8 cellular contexts compared by ENCODE assay signal in the genomic region with DNA sequence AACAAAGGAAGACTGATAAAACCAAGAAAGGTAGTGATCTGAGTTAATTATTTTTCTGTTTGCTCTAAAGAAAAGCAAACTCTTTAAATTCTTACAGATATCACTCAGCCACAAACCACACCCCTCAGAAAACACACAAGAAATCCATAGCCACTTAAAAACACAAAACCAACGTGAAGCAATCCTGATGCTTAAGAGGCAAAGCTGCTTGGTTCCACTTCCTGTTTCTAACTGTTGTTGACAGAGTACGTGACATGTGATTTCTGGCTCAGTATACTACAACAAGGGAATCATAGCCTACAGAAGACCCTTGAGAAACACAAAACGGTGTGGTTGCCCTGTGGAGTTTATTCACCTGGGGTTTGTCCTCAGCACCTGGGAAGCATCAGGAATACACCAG.
DNase-seq lines count a peak whose midpoint lies in the region; ATAC-seq, FAIRE-seq and TF ChIP-seq lines count a peak whose summit lies in the region.

No MANE protein-coding gene starts in this region.

- ATAC-seq in omental fat pad (ENCODE audit: low FRiP score): no peak

- no peaks in the 10 kb centered on the region for H3F3A ChIP-seq in GM23248 (ENCODE audit: insufficient read depth)

- H3K9me2 ChIP-seq in GM23248 (ENCODE audit: insufficient read depth): no peaks in the 10 kb centered on the region

- DNase-seq in GM12892 (ENCODE audit: insufficient read length) (no peak), GM23248 (peak; percentile 15), NB4 (ENCODE audit: low read depth) (peak; percentile 92), brain microvascular endothelial cell (peak; percentile 6), omental fat pad (ENCODE audit: low spot score) (no peak), GM10266 (ENCODE audit: extremely low spot score) (no peak), retina (no peak)
- no peak for DNase-seq in activated T-cell treated with anti-CD3 and anti-CD28 coated beads, Interleukin-2, amount 50 U/mL, for 24 hours

- H3K9me3 ChIP-seq in GM23248 (ENCODE audit: low read depth): no peaks in the 10 kb centered on the region

- H3K4me1 Mint-ChIP-seq in activated T-cell treated with anti-CD3 and anti-CD28 coated beads, Interleukin-2, amount 50 U/mL, for 24 hours (ENCODE audit: low read depth): no peaks in the 10 kb centered on the region

- H3K36me3 ChIP-seq in GM23248 (ENCODE audit: low read depth) (no peaks in the 10 kb centered on the region), brain microvascular endothelial cell (replicated peaks) (no peaks in the 10 kb centered on the region)

- H3K27ac ChIP-seq in GM23248: no peak overlapping the region
- H3K27ac ChIP-seq in brain microvascular endothelial cell: no peak overlapping the region

- no peak overlapping the region for H3K4me2 ChIP-seq in GM23248 (ENCODE audit: unreplicated experiment)

- no peak overlapping the region for H3K4me3 Mint-ChIP-seq in activated T-cell treated with anti-CD3 and anti-CD28 coated beads, Interleukin-2, amount 50 U/mL, for 24 hours

- peaks cover 3% of the 10 kb centered on the region for H3K27me3 Mint-ChIP-seq in activated T-cell treated with anti-CD3 and anti-CD28 coated beads, Interleukin-2, amount 50 U/mL, for 24 hours

- H3K4me1 ChIP-seq in GM23248 (ENCODE audit: insufficient read depth): no peaks in the 10 kb centered on the region

- H3K4me3 ChIP-seq in GM23248 (no peak overlapping the region), NB4 (ENCODE audit: low read depth, low read length) (no peak overlapping the region), brain microvascular endothelial cell (ENCODE audit: low read depth, low read length) (no peak overlapping the region)

- peak; percentile 36 for FAIRE-seq in GM12892 (lab: Jason Lieb, UNC)

- no peak overlapping the region for H3K27ac Mint-ChIP-seq in activated T-cell treated with anti-CD3 and anti-CD28 coated beads, Interleukin-2, amount 50 U/mL, for 24 hours

- H3K9me3 Mint-ChIP-seq in activated T-cell treated with anti-CD3 and anti-CD28 coated beads, Interleukin-2, amount 50 U/mL, for 24 hours: no peaks in the 10 kb centered on the region

- no peak for TF ChIP-seq CTCF in NB4 (IDR thresholded peaks at IDR 0.05; ENCODE audit: low read depth, low read length)
- no peak for TF ChIP-seq CTCF in brain microvascular endothelial cell (IDR thresholded peaks at IDR 0.05; ENCODE audit: low read depth, low read length, missing control alignments)
- no peak for TF ChIP-seq CTCF in omental fat pad (IDR thresholded peaks at IDR 0.05)
- TF ChIP-seq CTCF in GM10266 (IDR thresholded peaks at IDR 0.05; ENCODE audit: control insufficient read depth, insufficient read depth, low read depth, missing control alignments): no peak

- H3K36me3 Mint-ChIP-seq in activated T-cell treated with anti-CD3 and anti-CD28 coated beads, Interleukin-2, amount 50 U/mL, for 24 hours (ENCODE audit: low read depth): no peaks in the 10 kb centered on the region

- H3K79me2 ChIP-seq in GM23248 (ENCODE audit: insufficient read depth): no peaks in the 10 kb centered on the region

- H2AFZ ChIP-seq in GM23248: no peak overlapping the region

- H3K27me3 ChIP-seq in GM23248 (replicated peaks; ENCODE audit: insufficient read depth) (no peaks in the 10 kb centered on the region; the same call in 1 of the 2 replicates), brain microvascular endothelial cell (replicated peaks) (no peaks in the 10 kb centered on the region)

- in situ Hi-C loops in GM23248 (cut with MboI): no loop called here
- in situ Hi-C loops in brain microvascular endothelial cell (cut with HindIII; ENCODE audit: low pct_ligation_motif_present, low sequenced_read_pairs): no loop called here

- no peak overlapping the region for H3K9ac ChIP-seq in GM23248

- H4K20me1 ChIP-seq in GM23248 (ENCODE audit: insufficient read depth): no peaks in the 10 kb centered on the region

- WGBS in GM23248 (ENCODE audit: low coverage in 1 of 2, low lambda C conversion rate in 2 of 2, missing lambda C conversion rate in 2 of 2), 2 experiments: 66 to 70% methylated on average over 3 of the region's 3 CpGs

- TF ChIP-seq POLR2A in GM12892 (IDR thresholded peaks at IDR 0.05; ENCODE audit: low read depth, low read length) (no peak), NB4 (IDR thresholded peaks at IDR 0.05; ENCODE audit: extremely low read depth, insufficient read length) (no peak)

Comparison
In these comparisons a context has a peak if more than half of its experiments do, and no peak if none do; other contexts are left out.
1. DNase-seq: peak in GM23248 (single experiment), NB4 (single experiment) and brain microvascular endothelial cell (single experiment); none in GM12892 (single experiment), omental fat pad (single experiment), GM10266 (single experiment), retina (single experiment) and activated T-cell treated with anti-CD3 and anti-CD28 coated beads, Interleukin-2, amount 50 U/mL, for 24 hours (single experiment).